ENCODE assay signal across 14 cellular contexts in the genomic region with DNA sequence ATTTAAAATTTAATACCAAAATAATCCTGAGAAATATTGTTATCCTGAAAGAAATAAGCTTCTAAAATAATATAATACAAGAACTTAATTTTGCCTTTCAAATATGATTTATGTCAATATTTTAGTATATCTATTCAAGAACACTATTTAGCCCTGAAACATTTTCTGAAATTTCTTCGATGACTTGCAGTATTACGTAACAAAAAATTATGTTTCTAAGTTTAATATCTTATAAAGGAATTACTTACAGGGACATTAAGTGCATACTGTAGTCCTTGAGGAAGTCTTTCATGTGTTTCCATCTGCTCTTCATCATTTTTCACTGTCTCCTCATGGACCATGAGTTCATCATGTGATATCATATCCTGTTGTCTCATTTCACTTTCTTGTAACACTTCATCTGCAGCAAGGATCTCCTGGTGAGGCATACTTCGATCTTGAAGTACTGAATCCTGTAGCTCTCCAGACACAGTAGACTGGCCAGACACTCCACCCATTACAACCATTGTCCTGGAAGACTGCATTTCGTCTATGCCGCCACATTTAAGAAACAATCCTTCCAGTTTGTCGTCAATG.
DNase-seq lines count a peak whose midpoint lies in the region; ATAC-seq and FAIRE-seq lines count a peak whose summit lies in the region.
"Had no signal": no experiment of that assay in that cellular context is flagged by ENCODE, and none has a peak within 500 bp of the region (broad histone marks: within the 10 kb centered on the region; RNA-seq: fewer than 3 reads in every experiment).

No MANE protein-coding gene starts in this region.

- H3K27me3 Mint-ChIP-seq in central memory CD8-positive, alpha-beta T cell: no peaks in the 10 kb centered on the region
- H3K27me3 Mint-ChIP-seq: stimulated activated memory B cell treated with anti-CD40 and anti-IgM and Interleukin-4, amounts not matched to agents 10 μg/mL and 1 μg/mL and 100 μg/mL, for 72 hours had no signal

- H3K27ac Mint-ChIP-seq in central memory CD8-positive, alpha-beta T cell (ENCODE audit: low read depth): peak overlapping the region; percentile 96
- H3K27ac Mint-ChIP-seq: stimulated activated memory B cell treated with anti-CD40 and anti-IgM and Interleukin-4, amounts not matched to agents 10 μg/mL and 1 μg/mL and 100 μg/mL, for 72 hours had no signal

- H3K4me1 Mint-ChIP-seq in central memory CD8-positive, alpha-beta T cell: peaks cover 33% of the 10 kb centered on the region

- ATAC-seq in central memory CD8-positive, alpha-beta T cell (replicated peaks; ENCODE audit: extremely low read depth, poor library complexity, severe bottlenecking): no peak
- ATAC-seq in GM21526 (IDR thresholded peaks at IDR 0.05; ENCODE audit: low FRiP score, unreplicated experiment) (no peak), GM18502 (IDR thresholded peaks at IDR 0.05; ENCODE audit: poor library complexity, unreplicated experiment) (no peak)
- ATAC-seq: A549; stimulated activated memory B cell treated with anti-CD40 and anti-IgM and Interleukin-4, amounts not matched to agents 10 μg/mL and 1 μg/mL and 100 μg/mL, for 72 hours had no signal

- H3K36me3 Mint-ChIP-seq in central memory CD8-positive, alpha-beta T cell (ENCODE audit: insufficient read depth): peaks cover 18% of the 10 kb centered on the region

- in situ Hi-C loops in KBM-7 (cut with MboI; ENCODE audit: low pct_unique_long_range_greater_than_20kb, low sequenced_read_pairs): no loop called here

- peak; percentile 55 for FAIRE-seq in HTR-8/SVneo (lab: Jason Lieb, UNC)
- FAIRE-seq: A549 had no signal

- H3K4me3 Mint-ChIP-seq in central memory CD8-positive, alpha-beta T cell: no peak overlapping the region
- H3K4me3 Mint-ChIP-seq: stimulated activated memory B cell treated with anti-CD40 and anti-IgM and Interleukin-4, amounts not matched to agents 10 μg/mL and 1 μg/mL and 100 μg/mL, for 72 hours had no signal

- DNase-seq in SIG-M5 treated with dmso at 0.1 percent for 504 hours (lab: John Stamatoyannopoulos, UW; ENCODE audit: unreplicated experiment): peak; percentile 10
- DNase-seq in SIG-M5 (lab: John Stamatoyannopoulos, UW): no peak
- DNase-seq in HTR-8/SVneo (ENCODE audit: insufficient read length, low spot score): no peak
- no peak for DNase-seq in central memory CD8-positive, alpha-beta T cell (ENCODE audit: low spot score in 2 of 2)
- DNase-seq in non-pigmented ciliary epithelial cell (ENCODE audit: low read depth): peak; percentile 11
- no peak for DNase-seq in KBM-7
- DNase-seq: activated CD8-positive, alpha-beta memory T cell treated with anti-CD3 and anti-CD28 coated beads, Interleukin-2, amount 50 U/mL, for 48 hours; left ventricle myocardium inferior; NCI-H2029; occipital lobe had no signal

- H3K9me3 Mint-ChIP-seq in central memory CD8-positive, alpha-beta T cell: no peaks in the 10 kb centered on the region

Comparison
In these comparisons a context has a peak if more than half of its experiments do, and no peak if none do; other contexts are left out.
1. DNase-seq: peak in SIG-M5 treated with dmso at 0.1 percent for 504 hours (single experiment) and non-pigmented ciliary epithelial cell (single experiment); none in SIG-M5 (single experiment), HTR-8/SVneo (single experiment), central memory CD8-positive, alpha-beta T cell (0 of 2) and KBM-7 (single experiment).